20 cellular contexts compared by ENCODE assay signal in genomic region chr4:181970356-181970755, GRCh38.
A peak's percentile ranks its signal among the peaks of the same experiment; 100 is the strongest.
DNase-seq lines count a peak whose midpoint lies in the region; ATAC-seq, FAIRE-seq and TF ChIP-seq lines count a peak whose summit lies in the region.
"Had no signal": no experiment of that assay in that cellular context is flagged by ENCODE, and none has a peak within 500 bp of the region (broad histone marks: within the 10 kb centered on the region; RNA-seq: fewer than 3 reads in every experiment).

No MANE protein-coding gene starts in this region.

- no peak overlapping the region for H3K4ac ChIP-seq in neuronal stem cell (ENCODE audit: low read length)

- no peaks in the 10 kb centered on the region for H3K79me1 ChIP-seq in neuronal stem cell (ENCODE audit: low read depth, low read length)

- FAIRE-seq in GM12891 (lab: Jason Lieb, UNC): no peak
- FAIRE-seq: GM12892, GM19239, K562 had no signal

- no peak overlapping the region for H2BK120ac ChIP-seq in neuronal stem cell (ENCODE audit: low read depth, low read length)

- H3K36me3 ChIP-seq in MM.1S (replicated peaks; ENCODE audit: insufficient read depth, low read length) (no peaks in the 10 kb centered on the region), neuronal stem cell (replicated peaks in 1 of 2; ENCODE audit: control insufficient read depth in 2 of 2, insufficient read depth in 2 of 2, low read length in 2 of 2) (no peaks in the 10 kb centered on the region)
- H3K36me3 ChIP-seq: HAP-1, Peyer's patch had no signal

- H3K27ac Mint-ChIP-seq in progenitor cell of endocrine pancreas: no peak overlapping the region
- H3K27ac Mint-ChIP-seq: B cell; CD4-positive, alpha-beta memory T cell had no signal

- no peak overlapping the region for H4K91ac ChIP-seq in neuronal stem cell (ENCODE audit: low read depth, low read length, poor library complexity)

- DNase-seq in GM12891 (ENCODE audit: insufficient read length, low spot score) (no peak), MM.1S (peak; percentile 53), amniotic epithelial cell (ENCODE audit: low read depth) (peak; percentile 79), neuronal stem cell (ENCODE audit: low spot score) (no peak), NCI-H2029 (lab: John Stamatoyannopoulos, UW) (no peak), progenitor cell of endocrine pancreas (ENCODE audit: low spot score, unreplicated experiment) (no peak), Right ventricle myocardium inferior (ENCODE audit: missing footprints) (no peak)
- DNase-seq: CD4-positive, alpha-beta memory T cell; DMS79 treated with DMSO at 0.1 percent for 48 hours; NCI-H146; NCI-H510A treated with DMSO at 0.1 percent for 48 hours; NCI-H82; Peyer's patch; SHP77 treated with DMSO at 0.1 percent for 48 hours had no signal

- H4K20me1 ChIP-seq in MM.1S (ENCODE audit: insufficient read depth, low read length): no peaks in the 10 kb centered on the region

- no peak overlapping the region for H4K8ac ChIP-seq in neuronal stem cell (ENCODE audit: low read depth, low read length)

- TF ChIP-seq POLR2A in GM12891 (IDR thresholded peaks at IDR 0.05; ENCODE audit: low read depth, low read length): no peak

- ATAC-seq in Right ventricle myocardium inferior (no peak), GM19395 (IDR thresholded peaks at IDR 0.05; ENCODE audit: unreplicated experiment) (no peak)
- ATAC-seq: K562 had no signal

- peaks cover 5% of the 10 kb centered on the region for H3K4me1 Mint-ChIP-seq in progenitor cell of endocrine pancreas (ENCODE audit: low read depth)

- H2AFZ ChIP-seq in MM.1S (ENCODE audit: low read length): no peak overlapping the region
- H2AFZ ChIP-seq in neuronal stem cell (ENCODE audit: low read length): peak overlapping the region; percentile 32

- H3K23ac ChIP-seq in neuronal stem cell (ENCODE audit: low read depth, low read length, poor library complexity): no peak overlapping the region

- no peaks in the 10 kb centered on the region for H3K9me2 ChIP-seq in MM.1S (replicated peaks; ENCODE audit: insufficient read depth, low read length)

- H3K27ac ChIP-seq in MM.1S (ENCODE audit: low read length) (no peak overlapping the region), neuronal stem cell (replicated peaks; ENCODE audit: low read length) (no peak overlapping the region)
- H3K27ac ChIP-seq: Peyer's patch had no signal

- intact Hi-C loops in Right ventricle myocardium inferior (cut with DNase I): no loop called here

- H3K36me3 Mint-ChIP-seq in progenitor cell of endocrine pancreas (ENCODE audit: insufficient read depth): no peaks in the 10 kb centered on the region
- H3K36me3 Mint-ChIP-seq: CD4-positive, alpha-beta memory T cell had no signal

- no peak overlapping the region for H3K18ac ChIP-seq in neuronal stem cell (ENCODE audit: low read length)

- TF ChIP-seq CTCF in MM.1S (IDR thresholded peaks at IDR 0.05; ENCODE audit: low read length): no peak
- TF ChIP-seq CTCF in progenitor cell of endocrine pancreas (IDR thresholded peaks at IDR 0.05; ENCODE audit: unreplicated experiment): no peak

- H2BK5ac ChIP-seq in neuronal stem cell (ENCODE audit: low read length): no peak overlapping the region

- H2BK15ac ChIP-seq in neuronal stem cell (ENCODE audit: low read length): no peak overlapping the region

- no peak overlapping the region for H3K14ac ChIP-seq in neuronal stem cell (ENCODE audit: low read length)

- H3K79me2 ChIP-seq in MM.1S (ENCODE audit: low read length): no peaks in the 10 kb centered on the region

- H3K4me1 ChIP-seq in MM.1S (ENCODE audit: low read length) (peaks cover 14% of the 10 kb centered on the region), neuronal stem cell (ENCODE audit: control insufficient read depth in 2 of 2, insufficient read depth in 1 of 2, low read depth in 1 of 2, low read length in 2 of 2) (no peaks in the 10 kb centered on the region)
- H3K4me1 ChIP-seq: Peyer's patch had no signal

- H3K9ac ChIP-seq in MM.1S (ENCODE audit: low read length): no peak overlapping the region
- H3K9ac ChIP-seq in neuronal stem cell (ENCODE audit: low read depth, low read length, poor library complexity): no peak overlapping the region

- no CpG with 5 or more reads among the region's 4 CpGs for WGBS in neuronal stem cell (ENCODE audit: extremely low coverage in 2 of 2, insufficient read length in 2 of 2, insufficient replicate concordance in 1 of 2), 2 donors

- no peak overlapping the region for H2AK5ac ChIP-seq in neuronal stem cell (ENCODE audit: low read depth, low read length)

- no peak overlapping the region for H3K4me3 ChIP-seq in MM.1S (ENCODE audit: low read length)
- no peak overlapping the region for H3K4me3 ChIP-seq in neuronal stem cell (ENCODE audit: low read length in 2 of 2)
- H3K4me3 ChIP-seq: HAP-1, K562, Peyer's patch had no signal

- H3F3A ChIP-seq in MM.1S (ENCODE audit: insufficient read depth, low read length): peaks cover 5% of the 10 kb centered on the region; the same call in 1 of the 2 replicates

- no peaks in the 10 kb centered on the region for H3K27me3 Mint-ChIP-seq in progenitor cell of endocrine pancreas
- H3K27me3 Mint-ChIP-seq: B cell; CD4-positive, alpha-beta memory T cell had no signal

- peak overlapping the region; percentile 35; the same call in 1 of the 2 replicates for H3K4me2 ChIP-seq in MM.1S (ENCODE audit: low read depth, low read length)
- H3K4me2 ChIP-seq in neuronal stem cell (ENCODE audit: insufficient read depth, low read length, poor library complexity, severe bottlenecking): no peak overlapping the region

- H2BK12ac ChIP-seq in neuronal stem cell (ENCODE audit: low read length): no peak overlapping the region

- no peaks in the 10 kb centered on the region for H3K27me3 ChIP-seq in MM.1S (replicated peaks; ENCODE audit: insufficient read depth, low read length)
- no peaks in the 10 kb centered on the region for H3K27me3 ChIP-seq in neuronal stem cell (ENCODE audit: control insufficient read depth in 3 of 3, insufficient read depth in 3 of 3, low read depth in 1 of 3, low read length in 3 of 3)
- H3K27me3 ChIP-seq: Peyer's patch had no signal

- H3K9me3 ChIP-seq in MM.1S (replicated peaks; ENCODE audit: insufficient read depth, low read length) (no peaks in the 10 kb centered on the region), neuronal stem cell (replicated peaks in 1 of 2; ENCODE audit: control insufficient read depth in 2 of 2, insufficient read depth in 1 of 2, low read depth in 1 of 2, low read length in 2 of 2) (no peaks in the 10 kb centered on the region)
- H3K9me3 ChIP-seq: HAP-1, Peyer's patch had no signal

- H3K9me3 Mint-ChIP-seq in progenitor cell of endocrine pancreas (ENCODE audit: low read depth): peaks cover 3% of the 10 kb centered on the region

- no peak overlapping the region for H3K4me3 Mint-ChIP-seq in progenitor cell of endocrine pancreas (ENCODE audit: low read depth)
- H3K4me3 Mint-ChIP-seq: B cell; CD4-positive, alpha-beta memory T cell had no signal

TF ChIP-seq in GM12891, 5 proteins besides CTCF, POLR2A, EP300 and RAD21:
- TF ChIP-seq SPI1 (IDR thresholded peaks at IDR 0.05; ENCODE audit: low read depth, low read length) (peak; percentile 24; the same call in 1 of the 2 replicates), TAF1 (IDR thresholded peaks at IDR 0.05; ENCODE audit: low read depth, low read length) (no peak), PAX5 (IDR thresholded peaks at IDR 0.05; ENCODE audit: insufficient read depth, low read length, severe bottlenecking) (no peak)
TF ChIP-seq in GM12891: peak in this region for 1.

Comparison
In these comparisons a context has a peak if more than half of its experiments do, and no peak if none do; other contexts are left out.
1. DNase-seq: peak in MM.1S (single experiment) and amniotic epithelial cell (single experiment); none in GM12891 (single experiment), neuronal stem cell (single experiment), NCI-H2029 (single experiment), progenitor cell of endocrine pancreas (single experiment) and Right ventricle myocardium inferior (single experiment).